In the genomic region with DNA sequence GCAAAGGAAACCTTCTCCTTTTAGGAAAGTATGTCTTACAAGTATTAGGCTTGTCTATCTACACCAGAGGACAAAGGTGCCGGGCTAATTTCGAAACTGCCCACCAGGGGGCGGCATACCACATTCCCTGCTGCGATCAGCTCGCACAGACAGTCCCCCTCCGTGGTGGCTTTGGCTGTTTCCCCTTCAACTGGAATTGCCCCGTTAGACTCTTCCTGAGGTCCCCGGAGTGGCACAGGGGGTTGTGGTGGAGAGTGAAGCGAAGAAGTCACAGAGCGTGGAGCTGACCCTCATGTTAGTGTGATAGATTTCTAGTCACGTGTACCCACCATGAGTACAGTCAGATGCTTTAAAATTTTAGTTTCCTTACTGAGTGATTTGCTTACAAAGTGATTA, we compare ENCODE assay signal across 8 cellular contexts. TPM values are rescaled to one million over a fixed set of nuclear protein-coding genes. Genes with fewer than 3 reads are reported as not detected.
A peak's percentile ranks its signal among the peaks of the same experiment; 100 is the strongest.
DNase-seq lines count a peak whose midpoint lies in the region; ATAC-seq, FAIRE-seq and TF ChIP-seq lines count a peak whose summit lies in the region.

No MANE protein-coding gene starts in this region.

- H3K9me3 ChIP-seq in RWPE2 (ENCODE audit: severe bottlenecking) (no peaks in the 10 kb centered on the region), neuronal stem cell (replicated peaks in 1 of 2; ENCODE audit: control insufficient read depth in 2 of 2, insufficient read depth in 1 of 2, low read depth in 1 of 2, low read length in 2 of 2) (no peaks in the 10 kb centered on the region), subcutaneous abdominal adipose tissue (ENCODE audit: control insufficient read depth in 5 of 5, low read length in 5 of 5) (no peaks in the 10 kb centered on the region)

- peak overlapping the region; percentile 52 for H3K4me2 ChIP-seq in neuronal stem cell (ENCODE audit: insufficient read depth, low read length, poor library complexity, severe bottlenecking)

- H4K8ac ChIP-seq in neuronal stem cell (ENCODE audit: low read depth, low read length) = no peak overlapping the region

- no peaks in the 10 kb centered on the region for H3K36me3 ChIP-seq in RWPE2 (ENCODE audit: low read depth)
- no peaks in the 10 kb centered on the region for H3K36me3 ChIP-seq in neuronal stem cell (replicated peaks in 1 of 2; ENCODE audit: control insufficient read depth in 2 of 2, insufficient read depth in 2 of 2, low read length in 2 of 2)
- H3K36me3 ChIP-seq in subcutaneous abdominal adipose tissue (ENCODE audit: control insufficient read depth in 5 of 5, insufficient read depth in 5 of 5, low read length in 5 of 5) = no peaks in the 10 kb centered on the region

- H2BK15ac ChIP-seq in neuronal stem cell (ENCODE audit: low read length) = no peak overlapping the region

- H3K79me1 ChIP-seq in neuronal stem cell (ENCODE audit: low read depth, low read length) = no peaks in the 10 kb centered on the region

- no peak for FAIRE-seq in frontal cortex (lab: Jason Lieb, UNC)

- no peak overlapping the region for H2AK5ac ChIP-seq in neuronal stem cell (ENCODE audit: low read depth, low read length)

- H2BK12ac ChIP-seq in neuronal stem cell (ENCODE audit: low read length) = no peak overlapping the region

- H3K9ac ChIP-seq in neuronal stem cell (ENCODE audit: low read depth, low read length, poor library complexity) = no peak overlapping the region
- peak overlapping the region in 4 of 5 donors; percentile 36 to 67 (median 56) for H3K9ac ChIP-seq in subcutaneous abdominal adipose tissue (ENCODE audit: low read length in 5 of 5)

- peak overlapping the region; percentile 76 for H2AFZ ChIP-seq in neuronal stem cell (ENCODE audit: low read length)

- H3K4me3 ChIP-seq in RWPE2 (ENCODE audit: severe bottlenecking) = peak overlapping the region; percentile 16
- H3K4me3 ChIP-seq in neuronal stem cell (ENCODE audit: low read length in 2 of 2) = no peak overlapping the region
- H3K4me3 ChIP-seq in subcutaneous abdominal adipose tissue (ENCODE audit: low read depth in 1 of 5, low read length in 5 of 5) = peak overlapping the region; percentile 57 to 82 (median 67)

- peak; percentile 96 for TF ChIP-seq CTCF in RWPE2 (IDR thresholded peaks at IDR 0.05; ENCODE audit: poor library complexity, severe bottlenecking)

- no peak overlapping the region for H2BK5ac ChIP-seq in neuronal stem cell (ENCODE audit: low read length)

- no peak overlapping the region for H3K4ac ChIP-seq in neuronal stem cell (ENCODE audit: low read length)

- H3K4me1 ChIP-seq in RWPE2 (ENCODE audit: insufficient read depth, poor library complexity, severe bottlenecking) = peaks cover 9% of the 10 kb centered on the region
- peaks cover 7 to 9% of the 10 kb centered on the region in 2 donors for H3K4me1 ChIP-seq in neuronal stem cell (ENCODE audit: control insufficient read depth in 2 of 2, insufficient read depth in 1 of 2, low read depth in 1 of 2, low read length in 2 of 2)
- peaks cover 4 to 12% (median 10%) of the 10 kb centered on the region in 5 donors for H3K4me1 ChIP-seq in subcutaneous abdominal adipose tissue (ENCODE audit: control insufficient read depth in 5 of 5, insufficient read depth in 5 of 5, low read length in 5 of 5)

- ATAC-seq in RWPE2 (ENCODE audit: low read depth) = peak; percentile 78

- DNase-seq in ELR (ENCODE audit: low read depth) (peak; percentile 83), GOT3 (lab: John Stamatoyannopoulos, UW) (peak; percentile 53), LHCN-M2 (ENCODE audit: low read depth) (peak; percentile 62), RWPE2 (ENCODE audit: low spot score) (no peak), activated gamma-delta T cell (lab: John Stamatoyannopoulos, UW) (peak; percentile 14), frontal cortex (ENCODE audit: low spot score in 2 of 2) (peak; percentile 52 to 69), neuronal stem cell (ENCODE audit: low spot score) (peak; percentile 80)

- H3K27me3 ChIP-seq in RWPE2 (ENCODE audit: insufficient read depth, poor library complexity, severe bottlenecking) = no peaks in the 10 kb centered on the region
- peaks cover 0 to 5% (median 0%) of the 10 kb centered on the region in 3 experiments for H3K27me3 ChIP-seq in neuronal stem cell (ENCODE audit: control insufficient read depth in 3 of 3, insufficient read depth in 3 of 3, low read depth in 1 of 3, low read length in 3 of 3)
- no peaks in the 10 kb centered on the region for H3K27me3 ChIP-seq in subcutaneous abdominal adipose tissue (ENCODE audit: control insufficient read depth in 5 of 5, insufficient read depth in 4 of 5, low read length in 5 of 5)

- no peak overlapping the region for H2BK120ac ChIP-seq in neuronal stem cell (ENCODE audit: low read depth, low read length)

- H4K91ac ChIP-seq in neuronal stem cell (ENCODE audit: low read depth, low read length, poor library complexity) = no peak overlapping the region

- no peak overlapping the region for H3K27ac ChIP-seq in RWPE2 (ENCODE audit: poor library complexity, severe bottlenecking)
- H3K27ac ChIP-seq in neuronal stem cell (replicated peaks; ENCODE audit: low read length) = no peak overlapping the region
- no peak overlapping the region for H3K27ac ChIP-seq in subcutaneous abdominal adipose tissue (ENCODE audit: low read depth, low read length)

- no peak overlapping the region for H3K23ac ChIP-seq in neuronal stem cell (ENCODE audit: low read depth, low read length, poor library complexity)

- no peak overlapping the region for H3K14ac ChIP-seq in neuronal stem cell (ENCODE audit: low read length)

- H3K18ac ChIP-seq in neuronal stem cell (ENCODE audit: low read length) = no peak overlapping the region

- WGBS in neuronal stem cell (ENCODE audit: extremely low coverage in 2 of 2, insufficient read length in 2 of 2, insufficient replicate concordance in 1 of 2), 2 donors = no CpG with 5 or more reads among the region's 11 CpGs

RNA-seq across cellular contexts. Expression of a gene that starts 17.5 kb away (rescaled TPM):
- total RNA-seq in LHCN-M2 (2014; rRNA removed) (235 and 291 TPM in 2 replicates), frontal cortex (12.6 TPM)
- polyA plus RNA-seq in LHCN-M2 (2012) = 188 TPM
- 707 TPM for polyA plus RNA-seq in neuronal stem cell (2013, experiment 1 of 2)
- polyA plus RNA-seq in neuronal stem cell (2013, experiment 2 of 2) = 711 TPM

RNA-seq across cellular contexts. Expression of a gene that starts 20.3 kb away (rescaled TPM):
- total RNA-seq in LHCN-M2 (2014; rRNA removed) (44.5 and 56.9 TPM in 2 replicates), frontal cortex (56.3 TPM)
- polyA plus RNA-seq in LHCN-M2 (2012) = 32.2 TPM
- polyA plus RNA-seq in neuronal stem cell (2013, experiment 1 of 2) = 34.7 TPM
- 36.7 TPM for polyA plus RNA-seq in neuronal stem cell (2013, experiment 2 of 2)

RNA-seq across cellular contexts. Expression of a gene that starts 39.3 kb away (rescaled TPM):
- total RNA-seq in LHCN-M2 (2014; rRNA removed) (5.6 and 6.1 TPM in 2 replicates), frontal cortex (33.8 TPM)
- polyA plus RNA-seq in LHCN-M2 (2012) = 1.5 TPM
- polyA plus RNA-seq in neuronal stem cell (2013, experiment 1 of 2) = 8.7 TPM
- polyA plus RNA-seq in neuronal stem cell (2013, experiment 2 of 2) = 9.0 TPM

Comparison
In these comparisons a context has a peak if more than half of its experiments do, and no peak if none do; other contexts are left out.
1. H3K4me3 ChIP-seq: peak in RWPE2 (single experiment) and subcutaneous abdominal adipose tissue (5 of 5); none in neuronal stem cell (0 of 2).
2. RNA of a gene that starts 17.5 kb away (total RNA-seq): 235 to 291 TPM in LHCN-M2; 12.6 TPM in frontal cortex (single experiment); every median in the first group is over 10 times any median in the second.